Comparison of ENCODE assay signal across 8 cellular contexts in genomic region chr7:113698556-113699220, GRCh38.
DNase-seq lines count a peak whose midpoint lies in the region; ATAC-seq and TF ChIP-seq lines count a peak whose summit lies in the region.

No MANE protein-coding gene starts in this region.

- no peak overlapping the region for H3K4me2 ChIP-seq in neural cell (ENCODE audit: low read length)

- no peak overlapping the region for H2AFZ ChIP-seq in neural cell (ENCODE audit: low read depth, low read length)

- no peak overlapping the region for H3K27ac Mint-ChIP-seq in Calu3 (ENCODE audit: unreplicated experiment)

- no peak overlapping the region for H3K4me3 Mint-ChIP-seq in Calu3 (ENCODE audit: low read depth, unreplicated experiment)

- no peaks in the 10 kb centered on the region for H3K4me1 Mint-ChIP-seq in Calu3 (ENCODE audit: low read depth, unreplicated experiment)

- no peaks in the 10 kb centered on the region for H3K79me2 ChIP-seq in neural cell (replicated peaks; ENCODE audit: insufficient read depth, low read length)

- H3K4me1 ChIP-seq in aorta (ENCODE audit: control insufficient read depth in 1 of 2, insufficient read depth in 2 of 2, low read length in 2 of 2) = no peaks in the 10 kb centered on the region

- H4K20me1 ChIP-seq in neural cell (ENCODE audit: insufficient read depth) = no peaks in the 10 kb centered on the region

- H3K9me2 ChIP-seq in neural cell (ENCODE audit: insufficient read depth, low read length) = no peaks in the 10 kb centered on the region

- no TSS peak for BruUV-seq in Calu3 (replicated peaks; lab: Mats Ljungman, UMichigan)

- CTCF ChIA-PET in Calu3 (lab: Charles Lee) = no interaction called here

- peak; percentile 51 for ATAC-seq in GM21423 (IDR thresholded peaks at IDR 0.05; ENCODE audit: unreplicated experiment)
- no peak for ATAC-seq in aorta (ENCODE audit: low FRiP score)

- TF ChIP-seq CTCF in Calu3 (IDR thresholded peaks at IDR 0.05; ENCODE audit: unreplicated experiment) = peak; percentile 55
- TF ChIP-seq CTCF in cardiac fibroblast (IDR thresholded peaks at IDR 0.05; ENCODE audit: low read depth, low read length) = peak; percentile 71
- peak; percentile 89 for TF ChIP-seq CTCF in neural cell (IDR thresholded peaks at IDR 0.05; ENCODE audit: poor library complexity, severe bottlenecking)

- peak; percentile 95 for TF ChIP-seq RAD21 in neural cell (conservative IDR thresholded peaks at IDR 0.05)

- H3K27me3 Mint-ChIP-seq in Calu3 (ENCODE audit: unreplicated experiment) = no peaks in the 10 kb centered on the region

- H3K9me3 ChIP-seq in neural cell (ENCODE audit: low read length) (no peaks in the 10 kb centered on the region), aorta (ENCODE audit: control insufficient read depth, low read length) (no peaks in the 10 kb centered on the region)

- no peak overlapping the region for H3K27ac ChIP-seq in neural cell (ENCODE audit: low read length)
- H3K27ac ChIP-seq in aorta (ENCODE audit: low read depth in 1 of 2, low read length in 2 of 2) = no peak overlapping the region

- H3K4me3 ChIP-seq in cardiac fibroblast (replicated peaks in 1 of 2; ENCODE audit: low read depth in 2 of 2, low read length in 2 of 2) (no peak overlapping the region), neural cell (ENCODE audit: low read length) (no peak overlapping the region), aorta (ENCODE audit: low read length in 2 of 2) (no peak overlapping the region)

- peaks cover 2% of the 10 kb centered on the region for H3K9me3 Mint-ChIP-seq in Calu3 (ENCODE audit: low read depth, unreplicated experiment)

- WGBS in aorta, 2 donors = 21 to 28% methylated on average over 6 of the region's 6 CpGs

- no peaks in the 10 kb centered on the region for H3F3A ChIP-seq in neural cell (ENCODE audit: insufficient read depth, low read length, poor library complexity, severe bottlenecking)

- TF ChIP-seq EP300 in neural cell (conservative IDR thresholded peaks at IDR 0.05; ENCODE audit: poor library complexity, severe bottlenecking) = no peak

- H3K9ac ChIP-seq in neural cell (ENCODE audit: low read length) = no peak overlapping the region

- intact Hi-C loops in Calu3 (cut with micrococcal nuclease; ENCODE audit: unreplicated experiment) (loop anchor here (2.0 kb wide), 1 partner anchor 684 kb away; no protein-coding TSS in a partner anchor), aorta (cut with DNase I) (loop anchor here (5.0 to 10.0 kb wide), 5 partner anchors 276 to 1144 kb away; no protein-coding TSS in a partner anchor)

- no peaks in the 10 kb centered on the region for H3K36me3 ChIP-seq in neural cell (ENCODE audit: insufficient read depth, low read length)
- H3K36me3 ChIP-seq in aorta (ENCODE audit: control insufficient read depth in 1 of 2, insufficient read depth in 2 of 2, low read length in 1 of 2) = no peaks in the 10 kb centered on the region

- DNase-seq in Calu3 = peak; percentile 3
- DNase-seq in NCI-H2171 (lab: John Stamatoyannopoulos, UW) = peak; percentile 13
- peak; percentile 43 to 53 for DNase-seq in cardiac fibroblast (ENCODE audit: low read depth in 2 of 2)
- DNase-seq in GOT3 (lab: John Stamatoyannopoulos, UW) = no peak
- DNase-seq in mucosa of gallbladder (ENCODE audit: low spot score) = no peak
- DNase-seq in aorta = no peak

- H3K27me3 ChIP-seq in neural cell (ENCODE audit: insufficient read depth, low read depth, low read length) = no peaks in the 10 kb centered on the region
- no peaks in the 10 kb centered on the region for H3K27me3 ChIP-seq in aorta (ENCODE audit: control insufficient read depth in 1 of 2, insufficient read depth in 2 of 2, low read length in 1 of 2)

- no peaks in the 10 kb centered on the region for H3K36me3 Mint-ChIP-seq in Calu3 (ENCODE audit: insufficient read depth, unreplicated experiment)

TF ChIP-seq in neural cell, 6 proteins besides CTCF, POLR2A, EP300 and RAD21:
- TF ChIP-seq REST (IDR thresholded peaks at IDR 0.05; ENCODE audit: borderline replicate concordance) (peak; percentile 91), MXI1 (conservative IDR thresholded peaks at IDR 0.05; ENCODE audit: poor library complexity, severe bottlenecking) (no peak), SMC3 (conservative IDR thresholded peaks at IDR 0.05; ENCODE audit: poor library complexity) (peak; percentile 94), POLR2AphosphoS5 (IDR thresholded peaks at IDR 0.05) (no peak)

Comparison
In these comparisons a context has a peak if more than half of its experiments do, and no peak if none do; other contexts are left out.
1. DNase-seq: peak in Calu3 (single experiment), NCI-H2171 (single experiment) and cardiac fibroblast (2 of 2); none in GOT3 (single experiment), mucosa of gallbladder (single experiment) and aorta (0 of 2).
2. Peak in every context shown above with its lines, with median percentiles within 50 percentile points of each other: CTCF ChIP-seq.